9 cellular contexts compared by ENCODE assay signal in genomic region chr20:1336699-1337387, GRCh38. TPM values are rescaled to one million over a fixed set of nuclear protein-coding genes. Genes with fewer than 3 reads are reported as not detected.
A peak's percentile ranks its signal among the peaks of the same experiment; 100 is the strongest.
DNase-seq lines count a peak whose midpoint lies in the region; ATAC-seq and TF ChIP-seq lines count a peak whose summit lies in the region.
"Had no signal": no experiment of that assay in that cellular context is flagged by ENCODE, and none has a peak within 500 bp of the region (broad histone marks: within the 10 kb centered on the region; RNA-seq: fewer than 3 reads in every experiment).

No MANE protein-coding gene starts in this region.

- CTCF ChIA-PET in activated CD8-positive, alpha-beta memory T cell treated with anti-CD3 and anti-CD28 coated beads, Interleukin-2, amount 10 ng/mL, durations not matched to agents 7 days and 5 days (lab: Charles Lee) = interaction anchor here (0.8 to 1.2 kb wide), 3 partner anchors 9 to 100 kb away, joined by 3 to 5 read pairs (median 3); no protein-coding TSS in a partner anchor

- H3K36me3 Mint-ChIP-seq in activated CD8-positive, alpha-beta memory T cell treated with anti-CD3 and anti-CD28 coated beads, Interleukin-2, amount 10 ng/mL, durations not matched to agents 7 days and 5 days = peaks cover 8% of the 10 kb centered on the region

- H3K9me3 Mint-ChIP-seq in activated CD8-positive, alpha-beta memory T cell treated with anti-CD3 and anti-CD28 coated beads, Interleukin-2, amount 10 ng/mL, durations not matched to agents 7 days and 5 days (ENCODE audit: low read depth) = no peaks in the 10 kb centered on the region

- peaks cover 25% of the 10 kb centered on the region for H3K4me1 Mint-ChIP-seq in activated CD8-positive, alpha-beta memory T cell treated with anti-CD3 and anti-CD28 coated beads, Interleukin-2, amount 10 ng/mL, durations not matched to agents 7 days and 5 days

- H3K4me3 Mint-ChIP-seq in activated CD8-positive, alpha-beta memory T cell treated with anti-CD3 and anti-CD28 coated beads, Interleukin-2, amount 10 ng/mL, durations not matched to agents 7 days and 5 days = no peak overlapping the region

- TF ChIP-seq CTCF in cardiac fibroblast (IDR thresholded peaks at IDR 0.05; ENCODE audit: low read depth, low read length) = no peak

- no peak for DNase-seq in activated CD8-positive, alpha-beta memory T cell treated with anti-CD3 and anti-CD28 coated beads, Interleukin-2, amount 10 ng/mL, durations not matched to agents 7 days and 5 days
- no peak for DNase-seq in activated CD8-positive, alpha-beta memory T cell treated with anti-CD3 and anti-CD28 coated beads, Interleukin-2, amount 50 U/mL, for 48 hours
- DNase-seq in cardiac fibroblast (ENCODE audit: low read depth in 2 of 2) (peak; percentile 65 to 84), medulla oblongata (ENCODE audit: extremely low spot score) (peak; percentile 50), ureter (ENCODE audit: low spot score) (peak; percentile 76), MV-4-11 (lab: John Stamatoyannopoulos, UW) (no peak), inferior parietal cortex (ENCODE audit: extremely low spot score) (no peak)

- H3K27ac Mint-ChIP-seq in activated CD8-positive, alpha-beta memory T cell treated with anti-CD3 and anti-CD28 coated beads, Interleukin-2, amount 10 ng/mL, durations not matched to agents 7 days and 5 days = peak overlapping the region; percentile 67

- H3K27me3 Mint-ChIP-seq in activated CD8-positive, alpha-beta memory T cell treated with anti-CD3 and anti-CD28 coated beads, Interleukin-2, amount 10 ng/mL, durations not matched to agents 7 days and 5 days = no peaks in the 10 kb centered on the region

- ATAC-seq in activated CD8-positive, alpha-beta memory T cell treated with anti-CD3 and anti-CD28 coated beads, Interleukin-2, amount 10 ng/mL, durations not matched to agents 7 days and 5 days = peak; percentile 40
- ATAC-seq in GM18858 (IDR thresholded peaks at IDR 0.05; ENCODE audit: unreplicated experiment) = no peak

- no peak overlapping the region for H3K4me3 ChIP-seq in cardiac fibroblast (replicated peaks in 1 of 2; ENCODE audit: low read depth in 2 of 2, low read length in 2 of 2)
- H3K4me3 ChIP-seq: BLaER1 treated with 17β-estradiol and CSF1 and Interleukin-3, amounts not matched to agents 10 nM and 100 nM had no signal

RNA-seq across cellular contexts. Expression of gene SDCBP2, which starts 7.9 kb away (rescaled TPM):
- 1 to 10 TPM; 2.1 to 4.3 TPM for total RNA-seq in activated CD8-positive, alpha-beta memory T cell treated with anti-CD3 and anti-CD28 coated beads, Interleukin-2, amount 10 ng/mL, durations not matched to agents 7 days and 5 days
- 15.2 TPM for total RNA-seq in ureter

RNA-seq across cellular contexts. Expression of gene FKBP1A, which starts 56.0 kb away (rescaled TPM):
- 100 to 1,000 TPM; 247 to 273 TPM for total RNA-seq in activated CD8-positive, alpha-beta memory T cell treated with anti-CD3 and anti-CD28 coated beads, Interleukin-2, amount 10 ng/mL, durations not matched to agents 7 days and 5 days
- 260 TPM for total RNA-seq in ureter

Comparison
In these comparisons a context has a peak if more than half of its experiments do, and no peak if none do; other contexts are left out.
1. DNase-seq: peak in cardiac fibroblast (2 of 2), medulla oblongata (single experiment) and ureter (single experiment); none in activated CD8-positive, alpha-beta memory T cell treated with anti-CD3 and anti-CD28 coated beads, Interleukin-2, amount 10 ng/mL, durations not matched to agents 7 days and 5 days (single experiment), activated CD8-positive, alpha-beta memory T cell treated with anti-CD3 and anti-CD28 coated beads, Interleukin-2, amount 50 U/mL, for 48 hours (single experiment), MV-4-11 (single experiment) and inferior parietal cortex (single experiment).